9 cellular contexts compared by ENCODE assay signal in the genomic region with DNA sequence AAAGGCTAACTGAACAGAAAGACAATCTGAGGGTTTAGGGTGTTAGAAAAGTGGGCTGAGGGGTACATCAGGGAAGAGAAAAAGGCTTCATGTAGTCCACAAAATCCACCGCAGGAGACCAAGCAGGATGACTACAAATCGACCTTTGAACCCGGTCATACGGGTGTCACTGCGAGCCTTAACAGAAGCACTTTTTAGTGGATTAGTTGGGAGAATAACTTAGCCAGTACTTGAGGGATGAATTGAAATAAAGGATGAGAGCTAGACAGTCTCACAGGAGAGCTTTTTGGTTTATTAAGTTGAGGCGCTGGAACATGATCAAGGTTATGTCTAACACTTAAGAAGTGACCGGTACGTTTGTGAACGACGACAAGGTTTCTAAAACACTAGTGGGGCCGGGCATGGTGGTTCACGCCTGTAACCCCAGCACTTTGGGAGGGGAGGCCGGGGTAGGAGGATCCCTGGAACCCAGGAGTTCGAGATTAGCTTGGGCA. TPM values are rescaled to one million over a fixed set of nuclear protein-coding genes. Genes with fewer than 3 reads are reported as not detected.
DNase-seq lines count a peak whose midpoint lies in the region; ATAC-seq, FAIRE-seq and TF ChIP-seq lines count a peak whose summit lies in the region.
"Had no signal": no experiment of that assay in that cellular context is flagged by ENCODE, and none has a peak within 500 bp of the region (broad histone marks: within the 10 kb centered on the region; RNA-seq: fewer than 3 reads in every experiment).

No MANE protein-coding gene starts in this region.

- H3K27me3 Mint-ChIP-seq in activated naive CD8-positive, alpha-beta T cell treated with anti-CD3 and anti-CD28 coated beads for 36 hours = no peaks in the 10 kb centered on the region

- H3K9ac ChIP-seq in SK-N-SH (peak overlapping the region; percentile 68), keratinocyte (ENCODE audit: control insufficient read depth, extremely low read depth, insufficient read depth, low read length) (peak overlapping the region; percentile 87)

- H3K36me3 Mint-ChIP-seq in activated naive CD8-positive, alpha-beta T cell treated with anti-CD3 and anti-CD28 coated beads for 36 hours = no peaks in the 10 kb centered on the region

- no peaks in the 10 kb centered on the region for H3K9me3 Mint-ChIP-seq in activated naive CD8-positive, alpha-beta T cell treated with anti-CD3 and anti-CD28 coated beads for 36 hours

- H3K4me2 ChIP-seq in SK-N-SH (peak overlapping the region; percentile 79), keratinocyte (ENCODE audit: control insufficient read depth, extremely low read depth, insufficient read depth, low read depth, low read length) (peak overlapping the region; percentile 82)

- no peaks in the 10 kb centered on the region for H3K9me2 ChIP-seq in SK-N-SH

- H3K9me3 ChIP-seq in SK-N-SH = no peaks in the 10 kb centered on the region
- no peaks in the 10 kb centered on the region for H3K9me3 ChIP-seq in keratinocyte (ENCODE audit: control insufficient read depth, low read depth, low read length)
- H3K9me3 ChIP-seq: mucosa of descending colon had no signal

- peak overlapping the region; percentile 92 to 94 for H3K27ac ChIP-seq in SK-N-SH (ENCODE audit: low read depth in 2 of 2, low read length in 1 of 2)
- H3K27ac ChIP-seq in keratinocyte (ENCODE audit: control insufficient read depth, insufficient read depth, low read length) = peak overlapping the region; percentile 90

- peak overlapping the region; percentile 94 for H3K27ac Mint-ChIP-seq in activated naive CD8-positive, alpha-beta T cell treated with anti-CD3 and anti-CD28 coated beads for 36 hours

- ATAC-seq in SK-N-SH treated with all-trans-retinoic acid at 6 μM for 48 hours = no peak
- no peak for ATAC-seq in GM18519 (IDR thresholded peaks at IDR 0.05; ENCODE audit: low FRiP score, unreplicated experiment)
- no peak for ATAC-seq in HG03439 (IDR thresholded peaks at IDR 0.05; ENCODE audit: unreplicated experiment)

- no peaks in the 10 kb centered on the region for H3K9me1 ChIP-seq in keratinocyte (ENCODE audit: control insufficient read depth, extremely low read depth, insufficient read depth, low read length)

- peak overlapping the region; percentile 56 to 58 for H3K4me3 ChIP-seq in SK-N-SH (ENCODE audit: low read depth in 2 of 2, low read length in 1 of 2)
- peak overlapping the region; percentile 82 to 92 (median 92) for H3K4me3 ChIP-seq in keratinocyte (ENCODE audit: control insufficient read depth in 2 of 3, extremely low read depth in 1 of 3, insufficient read depth in 2 of 3, low read depth in 1 of 3, low read length in 3 of 3)

- H3K27me3 ChIP-seq in SK-N-SH (ENCODE audit: insufficient read depth) (no peaks in the 10 kb centered on the region), keratinocyte (ENCODE audit: control insufficient read depth, extremely low read depth, insufficient read depth, low read length) (no peaks in the 10 kb centered on the region)

- H3K4me3 Mint-ChIP-seq in activated naive CD8-positive, alpha-beta T cell treated with anti-CD3 and anti-CD28 coated beads for 36 hours = peak overlapping the region; percentile 88

- no peak for DNase-seq in SK-N-SH
- DNase-seq in activated naive CD8-positive, alpha-beta T cell treated with anti-CD3 and anti-CD28 coated beads for 36 hours = no peak
- DNase-seq in keratinocyte (ENCODE audit: low read depth, low spot score) = no peak
- DNase-seq in superior temporal gyrus (ENCODE audit: extremely low spot score) = peak; percentile 12
- DNase-seq in SHP77 (lab: John Stamatoyannopoulos, UW) = no peak

- CTCF ChIA-PET in SK-N-SH (lab: Yijun Ruan, JAX) = no interaction called here

- H2AFZ ChIP-seq in SK-N-SH (ENCODE audit: low read depth) (peak overlapping the region; percentile 86; the same call in 1 of the 2 replicates), keratinocyte (ENCODE audit: control insufficient read depth, low read length) (peak overlapping the region; percentile 100)

- 76% methylated on average over 14 of the region's 14 CpGs for WGBS in SK-N-SH (ENCODE audit: low lambda C conversion rate)

- TF ChIP-seq CTCF in SK-N-SH (IDR thresholded peaks at IDR 0.05) (no peak), keratinocyte (optimal IDR thresholded peaks at IDR 0.05 in 1 of 3, IDR thresholded peaks at IDR 0.05 in 1 of 3, conservative IDR thresholded peaks at IDR 0.05 in 1 of 3; ENCODE audit: extremely low read depth in 1 of 3, insufficient read depth in 2 of 3, low read length in 3 of 3) (no peak)

- H3K36me3 ChIP-seq in SK-N-SH (replicated peaks in 1 of 2; ENCODE audit: control insufficient read depth in 1 of 2, insufficient read depth in 2 of 2, low read length in 1 of 2) (peaks cover 0 to 4% of the 10 kb centered on the region in 2 experiments), keratinocyte (ENCODE audit: control insufficient read depth in 2 of 2, extremely low read depth in 1 of 2, insufficient read depth in 2 of 2, low read length in 2 of 2) (no peaks in the 10 kb centered on the region)

- POLR2A ChIA-PET in SK-N-SH (lab: Yijun Ruan, JAX) = interaction anchor here (0.6 kb wide), 1 partner anchor 691 kb away, joined by 3 read pairs; no protein-coding TSS in a partner anchor

- TF ChIP-seq RAD21 in SK-N-SH (IDR thresholded peaks at IDR 0.05; ENCODE audit: low read length) = no peak

- no peak for FAIRE-seq in keratinocyte (lab: Jason Lieb, UNC)

- dilution Hi-C loops in keratinocyte (cut with MboI; ENCODE audit: extremely low pct_ligation_motif_present, low sequenced_read_pairs) = no loop called here

- no peak for TF ChIP-seq EP300 in SK-N-SH (IDR thresholded peaks at IDR 0.05; ENCODE audit: borderline replicate concordance in 1 of 2, low read depth in 1 of 2, low read length in 1 of 2)

- H3K4me1 ChIP-seq in SK-N-SH (ENCODE audit: control insufficient read depth in 1 of 2, insufficient read depth in 2 of 2, low read depth in 1 of 2, low read length in 1 of 2) = peaks cover 7 to 30% of the 10 kb centered on the region in 2 experiments; a peak in 3 of 4 replicates
- H3K4me1 ChIP-seq in keratinocyte (ENCODE audit: control insufficient read depth, extremely low read depth, insufficient read depth, low read length) = peaks cover 7% of the 10 kb centered on the region

- peaks cover 21% of the 10 kb centered on the region for H4K20me1 ChIP-seq in SK-N-SH (ENCODE audit: insufficient read depth)
- H4K20me1 ChIP-seq in keratinocyte (ENCODE audit: control insufficient read depth, extremely low read depth, insufficient read depth, low read length) = no peaks in the 10 kb centered on the region

- H3K4me1 Mint-ChIP-seq in activated naive CD8-positive, alpha-beta T cell treated with anti-CD3 and anti-CD28 coated beads for 36 hours = peaks cover 35% of the 10 kb centered on the region

- H3K79me2 ChIP-seq in SK-N-SH (ENCODE audit: insufficient read depth) (peaks cover 39% of the 10 kb centered on the region), keratinocyte (ENCODE audit: control insufficient read depth, insufficient read depth, low read length) (peaks cover 32% of the 10 kb centered on the region)

- peaks cover 24% of the 10 kb centered on the region for H3F3A ChIP-seq in SK-N-SH (replicated peaks; ENCODE audit: insufficient read depth)

TF ChIP-seq in SK-N-SH, 30 proteins besides CTCF, POLR2A, EP300 and RAD21 (continues in another document):
- TF ChIP-seq GATA2 (CRISPR knock-in tag; IDR thresholded peaks at IDR 0.05) (no peak), TEAD4 (IDR thresholded peaks at IDR 0.05; ENCODE audit: borderline replicate concordance, insufficient read depth) (no peak), RXRA (IDR thresholded peaks at IDR 0.05; ENCODE audit: borderline replicate concordance, low read depth) (no peak), ELF1 (IDR thresholded peaks at IDR 0.05) (no peak), GABPA (IDR thresholded peaks at IDR 0.05; ENCODE audit: low read depth) (no peak), MXI1 (IDR thresholded peaks at IDR 0.05; ENCODE audit: low read depth, low read length) (no peak), EZH2phosphoT487 (IDR thresholded peaks at IDR 0.05; ENCODE audit: borderline replicate concordance, low read depth) (no peak)

TF ChIP-seq in SK-N-SH treated with all-trans-retinoic acid at 6 μM for 48 hours, 23 proteins besides CTCF, POLR2A, EP300 and RAD21 (continues in another document):
- TF ChIP-seq ZFP3 (CRISPR knock-in tag; IDR thresholded peaks at IDR 0.05) (no peak), ISL1 (CRISPR knock-in tag; IDR thresholded peaks at IDR 0.05) (no peak), SNAI2 (CRISPR knock-in tag; IDR thresholded peaks at IDR 0.05) (no peak), PPARA (CRISPR knock-in tag; IDR thresholded peaks at IDR 0.05; ENCODE audit: borderline replicate concordance) (no peak)
- TF ChIP-seq, protein P1, sequence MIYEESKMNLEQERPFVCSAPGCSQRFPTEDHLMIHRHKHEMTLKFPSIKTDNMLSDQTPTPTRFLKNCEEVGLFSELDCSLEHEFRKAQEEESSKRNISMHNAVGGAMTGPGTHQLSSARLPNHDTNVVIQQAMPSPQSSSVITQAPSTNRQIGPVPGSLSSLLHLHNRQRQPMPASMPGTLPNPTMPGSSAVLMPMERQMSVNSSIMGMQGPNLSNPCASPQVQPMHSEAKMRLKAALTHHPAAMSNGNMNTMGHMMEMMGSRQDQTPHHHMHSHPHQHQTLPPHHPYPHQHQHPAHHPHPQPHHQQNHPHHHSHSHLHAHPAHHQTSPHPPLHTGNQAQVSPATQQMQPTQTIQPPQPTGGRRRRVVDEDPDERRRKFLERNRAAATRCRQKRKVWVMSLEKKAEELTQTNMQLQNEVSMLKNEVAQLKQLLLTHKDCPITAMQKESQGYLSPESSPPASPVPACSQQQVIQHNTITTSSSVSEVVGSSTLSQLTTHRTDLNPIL (CRISPR knock-in tag; IDR thresholded peaks at IDR 0.05; ENCODE audit: low read depth) = no peak

RNA-seq across cellular contexts. Expression of gene SOCS5, which starts 1.2 kb away (rescaled TPM):
- polyA plus RNA-seq in SK-N-SH (2012; rRNA removed) (23.1 and 29.0 TPM in 2 replicates), keratinocyte (6.8 to 11.1 TPM (median 8.3 TPM) in 3 replicates)
- 33.1 and 33.3 TPM in 2 replicates for polyA plus RNA-seq in SK-N-SH (2012; cell fraction: cytosol; rRNA removed)
- 17.6 and 28.6 TPM in 2 replicates for polyA plus RNA-seq in SK-N-SH (2012; cell fraction: nucleus; rRNA removed)
- total RNA-seq in activated naive CD8-positive, alpha-beta T cell treated with anti-CD3 and anti-CD28 coated beads for 36 hours = 1 to 10 TPM; 5.6 to 5.7 TPM
- polyA plus RNA-seq in keratinocyte (2011; ENCODE audit: low read depth) = 7.2 TPM
- polyA plus RNA-seq in keratinocyte (2011; cell fraction: cytosol; rRNA removed) = 4.8 and 9.1 TPM in 2 replicates
- 8.8 and 10.6 TPM in 2 replicates for polyA plus RNA-seq in keratinocyte (2011; cell fraction: nucleus; rRNA removed)
- 5.8 and 7.5 TPM in 2 replicates for polyA plus RNA-seq in keratinocyte (2012; ENCODE audit: low replicate concordance)
- 6.2 to 17.9 TPM (median 11.2 TPM) in 3 replicates for polyA minus RNA-seq in keratinocyte
- 7.3 TPM for polyA minus RNA-seq in keratinocyte (2011; cell fraction: cytosol; rRNA and poly(A)+ RNA removed)
- 7.5 and 12.9 TPM in 2 replicates for polyA minus RNA-seq in keratinocyte (2011; cell fraction: nucleus; rRNA and poly(A)+ RNA removed)
